In genomic region chr6:33197431-33198048, GRCh38 we compare ENCODE assay signal across 7 cellular contexts. TPM values are rescaled to one million over a fixed set of nuclear protein-coding genes. Genes with fewer than 3 reads are reported as not detected.
A peak's percentile ranks its signal among the peaks of the same experiment; 100 is the strongest.
DNase-seq lines count a peak whose midpoint lies in the region; ATAC-seq, FAIRE-seq and TF ChIP-seq lines count a peak whose summit lies in the region.

No MANE protein-coding gene starts in this region.

- H3K9me1 ChIP-seq in keratinocyte (ENCODE audit: control insufficient read depth, extremely low read depth, insufficient read depth, low read length): peaks cover 5% of the 10 kb centered on the region

- dilution Hi-C loops in keratinocyte (cut with MboI; ENCODE audit: extremely low pct_ligation_motif_present, low sequenced_read_pairs): no loop called here

- no peak overlapping the region for H3K27ac ChIP-seq in OCI-LY7 (ENCODE audit: low read depth, low read length, poor library complexity, severe bottlenecking)
- H3K27ac ChIP-seq in brain microvascular endothelial cell: no peak overlapping the region
- no peak overlapping the region for H3K27ac ChIP-seq in keratinocyte (ENCODE audit: control insufficient read depth, insufficient read depth, low read length)

- no peak overlapping the region for H3K4me3 ChIP-seq in OCI-LY7 (ENCODE audit: low read depth, low read length, poor library complexity, severe bottlenecking)
- H3K4me3 ChIP-seq in brain microvascular endothelial cell (ENCODE audit: low read depth, low read length): no peak overlapping the region
- no peak overlapping the region for H3K4me3 ChIP-seq in keratinocyte (ENCODE audit: control insufficient read depth in 2 of 3, extremely low read depth in 1 of 3, insufficient read depth in 2 of 3, low read depth in 1 of 3, low read length in 3 of 3)

- DNase-seq in DMS79 treated with DMSO at 0.1 percent for 48 hours (lab: John Stamatoyannopoulos, UW): peak; percentile 40
- peak; percentile 77 for DNase-seq in HEK293T (ENCODE audit: extremely low spot score)
- peak; percentile 74 for DNase-seq in OCI-LY7 (ENCODE audit: low spot score)
- DNase-seq in brain microvascular endothelial cell: peak; percentile 61
- DNase-seq in keratinocyte (ENCODE audit: low read depth, low spot score): no peak
- peak; percentile 84 for DNase-seq in superior temporal gyrus (ENCODE audit: extremely low spot score)

- H3K79me2 ChIP-seq in OCI-LY7 (ENCODE audit: insufficient read depth, low read depth, low read length) (peaks cover 28% of the 10 kb centered on the region; the same call in 1 of the 2 replicates), keratinocyte (ENCODE audit: control insufficient read depth, insufficient read depth, low read length) (peaks cover 26% of the 10 kb centered on the region)

- no peak for ATAC-seq in HG02623 (IDR thresholded peaks at IDR 0.05; ENCODE audit: unreplicated experiment)

- H4K20me1 ChIP-seq in OCI-LY7 (ENCODE audit: insufficient read depth, low read length): no peaks in the 10 kb centered on the region; the same call in 1 of the 2 replicates
- H4K20me1 ChIP-seq in keratinocyte (ENCODE audit: control insufficient read depth, extremely low read depth, insufficient read depth, low read length): peaks cover 3% of the 10 kb centered on the region

- H3K4me2 ChIP-seq in OCI-LY7 (ENCODE audit: low read length) (0 out of 2 replicates have a peak overlapping the region, but pooled peaks have one; percentile 100), keratinocyte (ENCODE audit: control insufficient read depth, extremely low read depth, insufficient read depth, low read depth, low read length) (no peak overlapping the region)

- H3K9ac ChIP-seq in keratinocyte (ENCODE audit: control insufficient read depth, extremely low read depth, insufficient read depth, low read length): no peak overlapping the region

- peak; percentile 39 for FAIRE-seq in keratinocyte (lab: Jason Lieb, UNC)

- H3K27me3 ChIP-seq in brain microvascular endothelial cell (replicated peaks): peaks cover 3% of the 10 kb centered on the region
- peaks cover 6% of the 10 kb centered on the region for H3K27me3 ChIP-seq in keratinocyte (ENCODE audit: control insufficient read depth, extremely low read depth, insufficient read depth, low read length)

- CTCF ChIA-PET in HEK293T (lab: Yijun Ruan, JAX) (interaction anchor here (0.5 to 2.2 kb wide), 9 partner anchors 13 to 177 kb away, joined by 3 to 11 read pairs (median 3); partner anchors contain the start of genes B3GALT4, HLA-DPA1 and VPS52), OCI-LY7 (lab: Charles Lee; ENCODE audit: unreplicated experiment) (interaction anchor here (0.8 kb wide), 1 partner anchor 11 kb away, joined by 3 read pairs; the partner anchor contains the start of gene RING1)

- TF ChIP-seq CTCF in OCI-LY7 (conservative IDR thresholded peaks at IDR 0.05; ENCODE audit: low read length) (peak; percentile 88), brain microvascular endothelial cell (IDR thresholded peaks at IDR 0.05; ENCODE audit: low read depth, low read length, missing control alignments) (peak; percentile 81), keratinocyte (optimal IDR thresholded peaks at IDR 0.05 in 1 of 3, IDR thresholded peaks at IDR 0.05 in 1 of 3, conservative IDR thresholded peaks at IDR 0.05 in 1 of 3; ENCODE audit: extremely low read depth in 1 of 3, insufficient read depth in 2 of 3, low read length in 3 of 3) (peak in 2 of 3 experiments; percentile 81 to 92)

- no peaks in the 10 kb centered on the region for H3K9me2 ChIP-seq in OCI-LY7 (ENCODE audit: insufficient read depth, low read length)

- peaks cover 38% of the 10 kb centered on the region for H3K4me1 ChIP-seq in OCI-LY7 (ENCODE audit: insufficient read depth, low read length, poor library complexity, severe bottlenecking)
- H3K4me1 ChIP-seq in keratinocyte (ENCODE audit: control insufficient read depth, extremely low read depth, insufficient read depth, low read length): peaks cover 20% of the 10 kb centered on the region

- no peak overlapping the region for H2AFZ ChIP-seq in OCI-LY7 (ENCODE audit: low read length)
- no peak overlapping the region for H2AFZ ChIP-seq in keratinocyte (ENCODE audit: control insufficient read depth, low read length)

- in situ Hi-C loops in brain microvascular endothelial cell (cut with HindIII; ENCODE audit: low pct_ligation_motif_present, low sequenced_read_pairs): no loop called here

- POLR2A ChIA-PET in HEK293T (lab: Yijun Ruan, JAX): interaction anchor here (1.3 to 2.8 kb wide), 3 partner anchors 11 to 74 kb away, joined by 5 to 20 read pairs (median 16); partner anchors contain the start of genes RING1, RPS18 and VPS52
- POLR2A ChIA-PET in OCI-LY7 (lab: Charles Lee): interaction anchor here (0.6 kb wide), 1 partner anchor 96 kb away, joined by 3 read pairs; no protein-coding TSS in a partner anchor

- no TSS peak for BruUV-seq in OCI-LY7 (replicated peaks; lab: Mats Ljungman, UMichigan)

- peaks cover 56% of the 10 kb centered on the region for H3K36me3 ChIP-seq in OCI-LY7 (ENCODE audit: insufficient read depth, low read length)
- peaks cover 44% of the 10 kb centered on the region for H3K36me3 ChIP-seq in brain microvascular endothelial cell (replicated peaks)
- peaks cover 19 to 25% of the 10 kb centered on the region in 2 experiments for H3K36me3 ChIP-seq in keratinocyte (ENCODE audit: control insufficient read depth in 2 of 2, extremely low read depth in 1 of 2, insufficient read depth in 2 of 2, low read length in 2 of 2)

- no peaks in the 10 kb centered on the region for H3K9me3 ChIP-seq in OCI-LY7 (ENCODE audit: low read length)
- no peaks in the 10 kb centered on the region for H3K9me3 ChIP-seq in keratinocyte (ENCODE audit: control insufficient read depth, low read depth, low read length)

- intact Hi-C loops in OCI-LY7 (cut with micrococcal nuclease; ENCODE audit: unreplicated experiment): loop anchor here (2.0 kb wide), 1 partner anchor 37 kb away; no protein-coding TSS in a partner anchor

TF ChIP-seq in HEK293T, 16 proteins besides CTCF, POLR2A, EP300 and RAD21 (continues in another document):
- TF ChIP-seq FOXK2 (IDR thresholded peaks at IDR 0.05) (no peak), ELF4 (IDR thresholded peaks at IDR 0.05) (no peak), LEF1 (IDR thresholded peaks at IDR 0.05; ENCODE audit: borderline replicate concordance) (no peak), SP1 (IDR thresholded peaks at IDR 0.05) (no peak), L3MBTL2 (conservative IDR thresholded peaks at IDR 0.05) (no peak)

RNA-seq across cellular contexts. Expression of gene RXRB, which starts 2.9 kb away (rescaled TPM):
- 30.6 and 32.5 TPM in 2 replicates for total RNA-seq in OCI-LY7 (2014; rRNA removed; shearing (Covaris generic))
- 47.3 and 48.5 TPM in 2 replicates for total RNA-seq in OCI-LY7 (2022)
- 23.2 to 32.4 TPM (median 25.7 TPM) in 3 replicates for polyA plus RNA-seq in keratinocyte
- polyA plus RNA-seq in keratinocyte (2011; ENCODE audit: low read depth): 4.9 TPM
- 14.6 and 15.3 TPM in 2 replicates for polyA plus RNA-seq in keratinocyte (2011; cell fraction: cytosol; rRNA removed)
- 62.1 and 65.8 TPM in 2 replicates for polyA plus RNA-seq in keratinocyte (2011; cell fraction: nucleus; rRNA removed)
- 22.3 and 24.5 TPM in 2 replicates for polyA plus RNA-seq in keratinocyte (2012; ENCODE audit: low replicate concordance)
- 30.8 to 33.3 TPM (median 32.9 TPM) in 3 replicates for polyA minus RNA-seq in keratinocyte
- polyA minus RNA-seq in keratinocyte (2011; cell fraction: cytosol; rRNA and poly(A)+ RNA removed): 16.5 TPM
- 17.1 and 19.2 TPM in 2 replicates for polyA minus RNA-seq in keratinocyte (2011; cell fraction: nucleus; rRNA and poly(A)+ RNA removed)

RNA-seq across cellular contexts. Expression of gene SLC39A7, which starts 3.1 kb away (rescaled TPM):
- 22.9 and 29.2 TPM in 2 replicates for total RNA-seq in OCI-LY7 (2014; rRNA removed; shearing (Covaris generic))
- 48.3 and 53.2 TPM in 2 replicates for total RNA-seq in OCI-LY7 (2022)
- 47.6 to 68.6 TPM (median 54.0 TPM) in 3 replicates for polyA plus RNA-seq in keratinocyte
- 23.5 TPM for polyA plus RNA-seq in keratinocyte (2011; ENCODE audit: low read depth)
- polyA plus RNA-seq in keratinocyte (2011; cell fraction: cytosol; rRNA removed): 28.0 and 32.5 TPM in 2 replicates
- polyA plus RNA-seq in keratinocyte (2011; cell fraction: nucleus; rRNA removed): 126 and 135 TPM in 2 replicates
- polyA plus RNA-seq in keratinocyte (2012; ENCODE audit: low replicate concordance): 48.9 and 98.3 TPM in 2 replicates
- polyA minus RNA-seq in keratinocyte: 36.1 to 86.7 TPM (median 50.6 TPM) in 3 replicates
- polyA minus RNA-seq in keratinocyte (2011; cell fraction: cytosol; rRNA and poly(A)+ RNA removed): 17.3 TPM
- 40.8 and 62.0 TPM in 2 replicates for polyA minus RNA-seq in keratinocyte (2011; cell fraction: nucleus; rRNA and poly(A)+ RNA removed)

RNA-seq across cellular contexts. Expression of gene COL11A2, which starts 5.3 kb away (rescaled TPM):
- total RNA-seq in OCI-LY7 (2014; rRNA removed; shearing (Covaris generic)): 3.5 and 5.2 TPM in 2 replicates
- 4.5 and 4.6 TPM in 2 replicates for total RNA-seq in OCI-LY7 (2022)
- polyA plus RNA-seq in keratinocyte: 0.06 to 0.18 TPM (median 0.08 TPM) in 3 replicates
- 0.15 TPM for polyA plus RNA-seq in keratinocyte (2011; ENCODE audit: low read depth)
- 0.04 and 0.05 TPM in 2 replicates for polyA plus RNA-seq in keratinocyte (2011; cell fraction: cytosol; rRNA removed)
- 0.83 and 0.93 TPM in 2 replicates for polyA plus RNA-seq in keratinocyte (2011; cell fraction: nucleus; rRNA removed)
- polyA plus RNA-seq in keratinocyte (2012; ENCODE audit: low replicate concordance): 0.09 and 0.38 TPM in 2 replicates
- polyA minus RNA-seq in keratinocyte: 0.29 TPM in 1 of 3 replicates, not detected in the others
- polyA minus RNA-seq in keratinocyte (2011; cell fraction: cytosol; rRNA and poly(A)+ RNA removed): not detected
- polyA minus RNA-seq in keratinocyte (2011; cell fraction: nucleus; rRNA and poly(A)+ RNA removed): 0.63 TPM in 1 of 2 replicates, not detected in the other

RNA-seq across cellular contexts. Expression of gene HSD17B8, which starts 6.9 kb away (rescaled TPM):
- 11.6 and 21.4 TPM in 2 replicates for total RNA-seq in OCI-LY7 (2014; rRNA removed; shearing (Covaris generic))
- 18.8 and 23.5 TPM in 2 replicates for total RNA-seq in OCI-LY7 (2022)
- 18.6 to 22.1 TPM (median 20.7 TPM) in 3 replicates for polyA plus RNA-seq in keratinocyte
- 5.3 TPM for polyA plus RNA-seq in keratinocyte (2011; ENCODE audit: low read depth)
- 13.2 and 24.1 TPM in 2 replicates for polyA plus RNA-seq in keratinocyte (2011; cell fraction: cytosol; rRNA removed)
- polyA plus RNA-seq in keratinocyte (2011; cell fraction: nucleus; rRNA removed): 13.4 and 14.7 TPM in 2 replicates
- polyA plus RNA-seq in keratinocyte (2012; ENCODE audit: low replicate concordance): 13.9 and 18.3 TPM in 2 replicates
- polyA minus RNA-seq in keratinocyte: 8.5 to 13.3 TPM (median 12.3 TPM) in 3 replicates
- polyA minus RNA-seq in keratinocyte (2011; cell fraction: cytosol; rRNA and poly(A)+ RNA removed): 12.5 TPM
- 2.0 and 3.7 TPM in 2 replicates for polyA minus RNA-seq in keratinocyte (2011; cell fraction: nucleus; rRNA and poly(A)+ RNA removed)

RNA-seq across cellular contexts. Expression of gene RING1, which starts 10.8 kb away (rescaled TPM):
- 25.0 and 31.8 TPM in 2 replicates for total RNA-seq in OCI-LY7 (2014; rRNA removed; shearing (Covaris generic))
- total RNA-seq in OCI-LY7 (2022): 40.0 and 42.7 TPM in 2 replicates
- polyA plus RNA-seq in keratinocyte: 20.3 to 28.3 TPM (median 23.0 TPM) in 3 replicates
- polyA plus RNA-seq in keratinocyte (2011; ENCODE audit: low read depth): 5.3 TPM
- 15.0 and 20.2 TPM in 2 replicates for polyA plus RNA-seq in keratinocyte (2011; cell fraction: cytosol; rRNA removed)
- polyA plus RNA-seq in keratinocyte (2011; cell fraction: nucleus; rRNA removed): 34.1 and 40.8 TPM in 2 replicates
- 22.6 and 32.8 TPM in 2 replicates for polyA plus RNA-seq in keratinocyte (2012; ENCODE audit: low replicate concordance)
- polyA minus RNA-seq in keratinocyte: 12.8 to 30.2 TPM (median 20.1 TPM) in 3 replicates
- 16.5 TPM for polyA minus RNA-seq in keratinocyte (2011; cell fraction: cytosol; rRNA and poly(A)+ RNA removed)
- polyA minus RNA-seq in keratinocyte (2011; cell fraction: nucleus; rRNA and poly(A)+ RNA removed): 5.1 and 5.7 TPM in 2 replicates
